In the genomic region with DNA sequence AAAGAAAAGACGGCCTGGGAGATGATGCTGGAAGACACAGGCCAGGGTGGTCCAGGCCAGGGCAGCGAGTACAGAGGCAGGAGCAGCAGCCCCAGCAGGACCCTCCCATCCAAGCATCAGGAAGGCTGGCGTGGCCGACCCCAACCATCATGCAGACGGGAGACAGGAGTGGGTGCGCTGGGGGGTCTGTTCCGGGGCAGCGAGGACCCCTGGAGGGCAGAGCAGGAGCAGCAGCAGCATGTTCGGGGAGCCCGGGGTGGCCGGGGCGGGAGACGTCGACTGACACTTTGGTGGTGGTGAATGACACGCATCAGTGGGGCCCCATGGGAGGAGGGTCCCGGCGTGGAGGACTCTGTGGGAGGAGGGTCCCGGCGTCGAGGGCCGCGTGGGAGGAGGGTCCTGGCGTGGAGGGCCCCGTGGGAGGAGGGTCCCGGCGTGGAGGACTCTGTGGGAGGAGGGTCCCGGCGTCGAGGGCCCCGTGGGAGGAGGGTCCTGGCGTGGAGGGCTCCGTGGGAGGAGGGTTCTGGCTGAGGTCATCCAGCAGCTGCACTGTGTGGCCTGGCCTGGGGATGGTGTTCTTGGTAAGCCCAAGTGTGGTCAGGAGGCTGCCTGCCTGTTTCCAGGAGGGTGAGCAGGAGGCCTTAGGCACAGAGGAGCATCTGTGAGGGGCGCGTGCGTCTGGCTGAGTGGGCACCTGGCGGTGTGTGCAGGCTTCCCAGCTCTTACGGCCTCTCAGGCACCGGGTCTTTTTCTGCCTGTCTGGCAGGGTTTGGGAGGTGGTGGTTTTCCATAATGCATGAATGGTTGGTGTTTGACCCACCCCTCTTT, we compare ENCODE assay signal across 15 cellular contexts. TPM values are rescaled to one million over a fixed set of nuclear protein-coding genes. Genes with fewer than 3 reads are reported as not detected.
A peak's percentile ranks its signal among the peaks of the same experiment; 100 is the strongest.
DNase-seq lines count a peak whose midpoint lies in the region; ATAC-seq, FAIRE-seq and TF ChIP-seq lines count a peak whose summit lies in the region.
"Had no signal": no experiment of that assay in that cellular context is flagged by ENCODE, and none has a peak within 500 bp of the region (broad histone marks: within the 10 kb centered on the region; RNA-seq: fewer than 3 reads in every experiment).

No MANE protein-coding gene starts in this region.

- CTCF ChIA-PET in K562 (lab: Yijun Ruan, JAX; ENCODE audit: low intra/inter-chr PET ratio): no interaction called here

- H3K9me3 ChIP-seq in K562 (replicated peaks; ENCODE audit: control insufficient read depth, insufficient read depth, low read depth, low read length) (no peaks in the 10 kb centered on the region), stomach smooth muscle (ENCODE audit: control insufficient read depth in 2 of 2, low read length in 2 of 2) (no peaks in the 10 kb centered on the region), suprapubic skin (no peaks in the 10 kb centered on the region)
- H3K9me3 ChIP-seq: A549 had no signal

- POLR2A ChIA-PET in K562 (lab: Yijun Ruan, JAX): interaction anchor here (0.6 kb wide), 1 partner anchor 51 kb away, joined by 3 read pairs; no protein-coding TSS in a partner anchor

- no peak overlapping the region for H2AFZ ChIP-seq in K562 (ENCODE audit: low read depth, low read length)

- no peak for TF ChIP-seq POLR2A in K562 (conservative IDR thresholded peaks at IDR 0.05)
- TF ChIP-seq POLR2A in suprapubic skin (IDR thresholded peaks at IDR 0.05): no peak

- H3K27me3 ChIP-seq in K562 (ENCODE audit: control insufficient read depth in 2 of 2, insufficient read depth in 2 of 2, low read length in 2 of 2): peaks cover 80 to 93% of the 10 kb centered on the region in 2 experiments
- H3K27me3 ChIP-seq in kidney epithelial cell (ENCODE audit: control insufficient read depth, insufficient read depth, low read length): no peaks in the 10 kb centered on the region
- H3K27me3 ChIP-seq in stomach smooth muscle (ENCODE audit: control insufficient read depth in 1 of 2, insufficient read depth in 2 of 2, low read length in 2 of 2): no peaks in the 10 kb centered on the region
- no peaks in the 10 kb centered on the region for H3K27me3 ChIP-seq in suprapubic skin

- in situ Hi-C loops in K562 (cut with MboI): no loop called here

- no peak for FAIRE-seq in K562 (lab: Jason Lieb, UNC)
- FAIRE-seq: A549 had no signal

- 5% methylated on average over 26 of the region's 38 CpGs for whole genome bisulfite sequencing in K562 (ENCODE audit: insufficient coverage, low coverage, missing lambda C conversion rate)
- 80% methylated on average over 34 of the region's 38 CpGs for WGBS in suprapubic skin

- H3K9ac ChIP-seq in K562 (ENCODE audit: insufficient read depth in 1 of 2, low read depth in 2 of 2, low read length in 2 of 2) (no peak overlapping the region), stomach smooth muscle (ENCODE audit: low read length in 2 of 2) (peak overlapping the region in 1 of 2 donors; percentile 58)

- peak in 1 of 2 experiments; percentile 20; a peak in 2 of 4 replicates for TF ChIP-seq RAD21 in K562 (CRISPR knock-in tag; conservative IDR thresholded peaks at IDR 0.05 in 1 of 2, IDR thresholded peaks at IDR 0.05 in 1 of 2)

- peaks cover 19% of the 10 kb centered on the region for H4K20me1 ChIP-seq in K562 (replicated peaks; ENCODE audit: control insufficient read depth, insufficient read depth, low read length)

- H3K79me2 ChIP-seq in K562 (ENCODE audit: control insufficient read depth, insufficient read depth, low read length): no peaks in the 10 kb centered on the region

- ATAC-seq in K562: peak; percentile 56; the same call in 2 of the 3 replicates
- ATAC-seq: A549; activated naive CD4-positive, alpha-beta T cell treated with anti-CD3 and anti-CD28 coated beads, Interleukin-2, amount 50 U/mL, for 72 hours had no signal

- H3K4me1 ChIP-seq in K562 (replicated peaks in 1 of 2; ENCODE audit: control insufficient read depth in 2 of 2, insufficient read depth in 2 of 2, low read length in 2 of 2) (peaks cover 0 to 19% of the 10 kb centered on the region in 2 experiments; a peak in 2 of 5 replicates), stomach smooth muscle (ENCODE audit: control insufficient read depth, insufficient read depth, low read length) (peaks cover 97% of the 10 kb centered on the region), suprapubic skin (peaks cover 60% of the 10 kb centered on the region)

- TF ChIP-seq EP300 in K562 (IDR thresholded peaks at IDR 0.05; ENCODE audit: low read length) (no peak), suprapubic skin (IDR thresholded peaks at IDR 0.05) (no peak)

- no peak overlapping the region for H3K27ac ChIP-seq in K562 (ENCODE audit: extremely low read depth, low read depth, low read length)
- peak overlapping the region; percentile 92 for H3K27ac ChIP-seq in stomach smooth muscle (ENCODE audit: low read length)
- no peak overlapping the region for H3K27ac ChIP-seq in suprapubic skin

- no peak overlapping the region for H3K4me2 ChIP-seq in K562 (ENCODE audit: insufficient read depth, low read length)
- H3K4me2 ChIP-seq: A549 had no signal

- H3K9me1 ChIP-seq in K562 (ENCODE audit: control insufficient read depth, insufficient read depth, low read length): no peaks in the 10 kb centered on the region

- TF ChIP-seq CTCF in K562 (IDR thresholded peaks at IDR 0.05 in 2 of 3, conservative IDR thresholded peaks at IDR 0.05 in 1 of 3; ENCODE audit: insufficient read depth in 2 of 3, low read depth in 1 of 3, low read length in 3 of 3) (peak in 2 of 3 experiments; percentile 43 to 54; a peak in 5 of 6 replicates), kidney epithelial cell (IDR thresholded peaks at IDR 0.05; ENCODE audit: insufficient read depth, low read length, poor library complexity, severe bottlenecking) (peak; percentile 35), suprapubic skin (IDR thresholded peaks at IDR 0.05) (no peak)

- DNase-seq in activated CD4-positive, alpha-beta T cell treated with anti-CD3 and anti-CD28 coated beads for 48 hours: peak; percentile 8
- no peak for DNase-seq in activated CD4-positive, alpha-beta T cell treated with anti-CD3 and anti-CD28 coated beads, Interleukin-2, amount 50 U/mL, for 48 hours
- peak in 1 of 4 experiments; percentile 37 for DNase-seq in K562 (ENCODE audit: extremely low read depth in 1 of 4, low spot score in 3 of 4)
- DNase-seq in kidney epithelial cell (ENCODE audit: low read depth): no peak
- no peak for DNase-seq in mesenteric fat pad (ENCODE audit: low spot score)
- DNase-seq in suprapubic skin (ENCODE audit: low spot score in 2 of 2): no peak
- no peak for DNase-seq in SK-N-DZ (ENCODE audit: low spot score)
- DNase-seq: activated B cell treated with CpG ODN at 0.5 μM for 24 hours, erythroblast, NCI-H1694, OCI-M1 had no signal

- intact Hi-C loops in K562 (cut with micrococcal nuclease): no loop called here

- no peaks in the 10 kb centered on the region for H3K36me3 ChIP-seq in K562 (ENCODE audit: control insufficient read depth, insufficient read depth, low read length)
- peaks cover 2% of the 10 kb centered on the region for H3K36me3 ChIP-seq in kidney epithelial cell (ENCODE audit: control insufficient read depth, insufficient read depth, low read length)
- H3K36me3 ChIP-seq in stomach smooth muscle (ENCODE audit: control insufficient read depth in 2 of 2, insufficient read depth in 2 of 2, low read length in 2 of 2): no peaks in the 10 kb centered on the region
- H3K36me3 ChIP-seq in suprapubic skin: no peaks in the 10 kb centered on the region

- H3K4me3 ChIP-seq in K562: no peak overlapping the region
- H3K4me3 ChIP-seq in kidney epithelial cell (ENCODE audit: low read depth, low read length): no peak overlapping the region
- H3K4me3 ChIP-seq in stomach smooth muscle (ENCODE audit: low read length in 2 of 2): no peak overlapping the region
- H3K4me3 ChIP-seq in suprapubic skin: no peak overlapping the region
- H3K4me3 ChIP-seq: A549, lung had no signal

- BruUV-seq in K562 (replicated peaks; lab: Mats Ljungman, UMichigan): no TSS peak

RNA-seq across cellular contexts. Expression of gene FAM20C, which starts 38.9 kb away (rescaled TPM):
- not detected in 2 replicates for total RNA-seq in K562 (2011; cell fraction: chromatin; rRNA removed; ENCODE audit: low replicate concordance)
- not detected in 2 replicates for total RNA-seq in K562 (2011; cell fraction: nucleolus; rRNA removed)
- not detected in 2 replicates for total RNA-seq in K562 (2011; cell fraction: nucleoplasm; rRNA removed)
- total RNA-seq in K562 (2014; rRNA removed): not detected in 2 replicates
- total RNA-seq in K562 (2014; rRNA removed; fragmentation: Illumina TruSeq; extraction: Trizol): not detected in 2 replicates
- not detected in 2 replicates for total RNA-seq in K562 (2015; rRNA removed; fragmentation: Illumina TruSeq; extraction: Trizol)
- 0.09 and 0.20 TPM in 2 replicates for total RNA-seq in K562 (2021)
- polyA plus RNA-seq in K562 (2011; rRNA removed): not detected in 2 replicates
- not detected in 2 replicates for polyA plus RNA-seq in K562 (2011; cell fraction: cytosol; rRNA removed)
- polyA plus RNA-seq in K562 (2011; cell fraction: nucleus; rRNA removed): not detected in 2 replicates
- not detected in 2 replicates for polyA plus RNA-seq in K562 (2012)
- polyA plus RNA-seq in K562 (2014; fragmentation: Illumina TruSeq; extraction: Trizol): not detected in 2 replicates
- polyA plus RNA-seq in K562 (2014; fragmentation: Nextera tagmentation; extraction: Ambion mirVana): not detected
- not detected in 2 replicates for polyA plus RNA-seq in K562 (2014; rRNA removed)
- not detected in 2 replicates for polyA minus RNA-seq in K562 (2011; rRNA and poly(A)+ RNA removed)
- 0.64 TPM in 1 of 2 replicates, not detected in the other for polyA minus RNA-seq in K562 (2011; cell fraction: cytosol; rRNA and poly(A)+ RNA removed)
- polyA minus RNA-seq in K562 (2011; cell fraction: nucleus; rRNA and poly(A)+ RNA removed): not detected in 2 replicates
- 39.1 and 43.3 TPM in 2 replicates for total RNA-seq in kidney epithelial cell
- total RNA-seq in mesenteric fat pad: 121 TPM
- total RNA-seq in suprapubic skin: 10 to 100 TPM; 15.8 to 20.4 (median 18.7) TPM
- polyA plus RNA-seq in SK-N-DZ (2014; cell fraction: cytosol; rRNA removed): 12.9 and 14.3 TPM in 2 replicates
- polyA plus RNA-seq in SK-N-DZ (2014; cell fraction: nucleus; rRNA removed): 17.7 and 19.5 TPM in 2 replicates

RNA-seq across cellular contexts. Expression of gene FOXL3, which starts 58.7 kb away (rescaled TPM):
- not detected in 2 replicates for total RNA-seq in K562 (2011; cell fraction: chromatin; rRNA removed; ENCODE audit: low replicate concordance)
- not detected in 2 replicates for total RNA-seq in K562 (2011; cell fraction: nucleolus; rRNA removed)
- not detected in 2 replicates for total RNA-seq in K562 (2011; cell fraction: nucleoplasm; rRNA removed)
- total RNA-seq in K562 (2014; rRNA removed) (not detected in 2 replicates), K562 (2014; rRNA removed; fragmentation: Illumina TruSeq; extraction: Trizol) (not detected in 2 replicates), K562 (2015; rRNA removed; fragmentation: Illumina TruSeq; extraction: Trizol) (not detected in 2 replicates), K562 (2021) (not detected in 2 replicates), kidney epithelial cell (not detected in 2 replicates), mesenteric fat pad (not detected), suprapubic skin (not detected)
- polyA plus RNA-seq in K562 (2011; rRNA removed) (not detected in 2 replicates), K562 (2014; fragmentation: Illumina TruSeq; extraction: Trizol) (not detected in 2 replicates), K562 (2014; fragmentation: Nextera tagmentation; extraction: Ambion mirVana) (not detected), K562 (2014; rRNA removed) (not detected in 2 replicates)
- not detected in 2 replicates for polyA plus RNA-seq in K562 (2011; cell fraction: cytosol; rRNA removed)
- not detected in 2 replicates for polyA plus RNA-seq in K562 (2011; cell fraction: nucleus; rRNA removed)
- not detected in 2 replicates for polyA plus RNA-seq in K562 (2012)
- not detected in 2 replicates for polyA minus RNA-seq in K562 (2011; rRNA and poly(A)+ RNA removed)
- not detected in 2 replicates for polyA minus RNA-seq in K562 (2011; cell fraction: cytosol; rRNA and poly(A)+ RNA removed)
- not detected in 2 replicates for polyA minus RNA-seq in K562 (2011; cell fraction: nucleus; rRNA and poly(A)+ RNA removed)
- polyA plus RNA-seq in SK-N-DZ (2014; cell fraction: cytosol; rRNA removed): not detected in 2 replicates
- not detected in 2 replicates for polyA plus RNA-seq in SK-N-DZ (2014; cell fraction: nucleus; rRNA removed)
- total RNA-seq: activated B cell treated with CpG ODN at 0.5 μM for 24 hours; activated naive CD4-positive, alpha-beta T cell treated with anti-CD3 and anti-CD28 coated beads, Interleukin-2, amount 50 U/mL, for 72 hours; lung had no signal
- polyA plus RNA-seq: A549, lung had no signal

Comparison
In these comparisons a context has a peak if more than half of its experiments do, and no peak if none do; other contexts are left out.
1. CTCF ChIP-seq: peak in K562 (2 of 3) and kidney epithelial cell (single experiment); none in suprapubic skin (0 of 2).
2. RNA of gene FAM20C, which starts 38.9 kb away (total RNA-seq): 121 TPM in mesenteric fat pad (single experiment), 39.1 to 43.3 TPM in kidney epithelial cell and 15.8 to 20.4 TPM in suprapubic skin; 0.09 to 0.20 TPM in K562; every median in the first group is over 10 times any median in the second.